In the genomic region with DNA sequence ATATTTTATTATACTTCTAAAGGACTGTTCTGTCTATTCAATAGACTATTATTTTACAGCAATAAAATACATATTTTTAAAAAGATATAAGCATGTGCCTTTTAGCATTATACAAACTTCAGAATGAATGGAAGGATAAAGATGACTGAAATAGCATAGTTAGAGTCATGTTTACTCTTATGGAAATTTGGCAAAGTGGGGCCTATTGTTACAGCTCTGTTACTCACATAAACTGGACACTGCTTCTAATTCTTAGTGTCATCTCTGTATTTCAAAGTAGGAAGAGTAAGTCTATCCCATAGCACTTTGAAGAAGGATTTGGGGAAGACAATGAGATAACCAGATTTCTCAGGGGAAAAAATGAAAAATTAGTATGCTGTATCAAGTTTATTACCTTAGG, we compare ENCODE assay signal across 33 cellular contexts.
"Had no signal": no experiment of that assay in that cellular context is flagged by ENCODE, and none has a peak within 500 bp of the region (broad histone marks: within the 10 kb centered on the region; RNA-seq: fewer than 3 reads in every experiment).

No MANE protein-coding gene starts in this region.

- H3K36me3 ChIP-seq: adrenal gland, esophagus muscularis mucosa, gastrocnemius medialis, heart left ventricle had no signal

- H3K27ac Mint-ChIP-seq: activated CD4-positive, alpha-beta memory T cell treated with anti-CD3 and anti-CD28 coated beads for 36 hours; activated CD4-positive, alpha-beta T cell treated with anti-CD3 and anti-CD28 coated beads for 36 hours; activated CD4-positive, alpha-beta T cell treated with anti-CD3 and anti-CD28 coated beads, Interleukin-2, amount 10 ng/mL, durations not matched to agents 24 days and 14 days; activated CD8-positive, alpha-beta memory T cell treated with anti-CD3 and anti-CD28 coated beads, Interleukin-2, amount 10 ng/mL, durations not matched to agents 7 days and 5 days; activated CD8-positive, alpha-beta T cell treated with anti-CD3 and anti-CD28 coated beads, Interleukin-2, amount 10 ng/mL, durations not matched to agents 7 days and 5 days; activated naive CD4-positive, alpha-beta T cell treated with anti-CD3 and anti-CD28 coated beads for 36 hours; activated naive CD4-positive, alpha-beta T cell treated with anti-CD3 and anti-CD28 coated beads, Interleukin-2, amount 50 U/mL, for 24 hours; activated naive CD8-positive, alpha-beta T cell treated with anti-CD3 and anti-CD28 coated beads for 36 hours; activated naive CD8-positive, alpha-beta T cell treated with anti-CD3 and anti-CD28 coated beads, Interleukin-2, amount 50 U/mL, for 24 hours; activated T-helper 1 cell treated with anti-CD3 and anti-CD28 coated beads, Interleukin-12 subunit alpha, Interleukin-12 subunit beta, Interleukin-2, Interleukin-4 antibody, amounts not matched to agents 30 ng/mL and 10 ng/mL and 1 ng/mL, durations not matched to agents 14 hours and 24 hours and 36 hours; activated T-helper 2 cell treated with anti-CD3 and anti-CD28 coated beads, Interferon-gamma antibody, Interleukin-2, Interleukin-4, amounts not matched to agents 10 μg/mL and 5 μg/mL and 100 μg/mL, durations not matched to agents 14 hours and 24 hours and 36 hours; endodermal cell had no signal

- ATAC-seq: activated CD4-positive, alpha-beta T cell treated with anti-CD3 and anti-CD28 coated beads for 36 hours; activated CD8-positive, alpha-beta T cell treated with anti-CD3 and anti-CD28 coated beads, Interleukin-2, amount 10 ng/mL, durations not matched to agents 7 days and 5 days; activated naive CD8-positive, alpha-beta T cell treated with anti-CD3 and anti-CD28 coated beads, Interleukin-2, amount 50 U/mL, for 24 hours; body of pancreas; foreskin keratinocyte; gastrocnemius medialis; heart left ventricle had no signal

- H3K9me3 Mint-ChIP-seq: activated CD4-positive, alpha-beta memory T cell treated with anti-CD3 and anti-CD28 coated beads for 36 hours; activated CD4-positive, alpha-beta T cell treated with anti-CD3 and anti-CD28 coated beads, Interleukin-2, amount 10 ng/mL, durations not matched to agents 24 days and 14 days; activated naive CD4-positive, alpha-beta T cell treated with anti-CD3 and anti-CD28 coated beads for 36 hours; activated naive CD4-positive, alpha-beta T cell treated with anti-CD3 and anti-CD28 coated beads, Interleukin-2, amount 50 U/mL, for 24 hours; activated naive CD8-positive, alpha-beta T cell treated with anti-CD3 and anti-CD28 coated beads for 36 hours; activated naive CD8-positive, alpha-beta T cell treated with anti-CD3 and anti-CD28 coated beads, Interleukin-2, amount 50 U/mL, for 24 hours; activated T-helper 1 cell treated with anti-CD3 and anti-CD28 coated beads, Interleukin-12 subunit alpha, Interleukin-12 subunit beta, Interleukin-2, Interleukin-4 antibody, amounts not matched to agents 30 ng/mL and 10 ng/mL and 1 ng/mL, durations not matched to agents 14 hours and 24 hours and 36 hours; activated T-helper 2 cell treated with anti-CD3 and anti-CD28 coated beads, Interferon-gamma antibody, Interleukin-2, Interleukin-4, amounts not matched to agents 10 μg/mL and 5 μg/mL and 100 μg/mL, durations not matched to agents 14 hours and 24 hours and 36 hours; endodermal cell had no signal

- H3K4me3 ChIP-seq: adrenal gland, body of pancreas, dorsolateral prefrontal cortex, esophagus muscularis mucosa, gastrocnemius medialis, heart left ventricle had no signal

- H3K4me1 Mint-ChIP-seq: activated CD4-positive, alpha-beta T cell treated with anti-CD3 and anti-CD28 coated beads for 36 hours; activated naive CD4-positive, alpha-beta T cell treated with anti-CD3 and anti-CD28 coated beads, Interleukin-2, amount 50 U/mL, for 24 hours; activated naive CD8-positive, alpha-beta T cell treated with anti-CD3 and anti-CD28 coated beads for 36 hours; activated naive CD8-positive, alpha-beta T cell treated with anti-CD3 and anti-CD28 coated beads, Interleukin-2, amount 50 U/mL, for 24 hours; endodermal cell had no signal

- H3K4me1 ChIP-seq: adrenal gland, body of pancreas, gastrocnemius medialis, heart left ventricle had no signal

- H3K9me3 ChIP-seq: adrenal gland, body of pancreas, esophagus muscularis mucosa, gastrocnemius medialis, heart left ventricle had no signal

- FAIRE-seq: colon had no signal

- H3K4me3 Mint-ChIP-seq: activated CD4-positive, alpha-beta memory T cell treated with anti-CD3 and anti-CD28 coated beads for 36 hours; activated CD4-positive, alpha-beta T cell treated with anti-CD3 and anti-CD28 coated beads for 36 hours; activated CD4-positive, alpha-beta T cell treated with anti-CD3 and anti-CD28 coated beads, Interleukin-2, amount 10 ng/mL, durations not matched to agents 24 days and 14 days; activated CD8-positive, alpha-beta memory T cell treated with anti-CD3 and anti-CD28 coated beads, Interleukin-2, amount 10 ng/mL, durations not matched to agents 7 days and 5 days; activated CD8-positive, alpha-beta T cell treated with anti-CD3 and anti-CD28 coated beads, Interleukin-2, amount 10 ng/mL, durations not matched to agents 7 days and 5 days; activated naive CD4-positive, alpha-beta T cell treated with anti-CD3 and anti-CD28 coated beads for 36 hours; activated naive CD4-positive, alpha-beta T cell treated with anti-CD3 and anti-CD28 coated beads, Interleukin-2, amount 50 U/mL, for 24 hours; activated naive CD8-positive, alpha-beta T cell treated with anti-CD3 and anti-CD28 coated beads for 36 hours; activated naive CD8-positive, alpha-beta T cell treated with anti-CD3 and anti-CD28 coated beads, Interleukin-2, amount 50 U/mL, for 24 hours; activated T-helper 1 cell treated with anti-CD3 and anti-CD28 coated beads, Interleukin-12 subunit alpha, Interleukin-12 subunit beta, Interleukin-2, Interleukin-4 antibody, amounts not matched to agents 30 ng/mL and 10 ng/mL and 1 ng/mL, durations not matched to agents 14 hours and 24 hours and 36 hours; endodermal cell had no signal

- DNase-seq: activated CD4-positive, alpha-beta memory T cell treated with anti-CD3 and anti-CD28 coated beads for 36 hours; activated CD4-positive, alpha-beta T cell treated with anti-CD3 and anti-CD28 coated beads for 36 hours; activated CD4-positive, alpha-beta T cell treated with anti-CD3 and anti-CD28 coated beads, Interleukin-2, amount 10 ng/mL, durations not matched to agents 24 days and 14 days; activated CD4-positive, CD25-positive, alpha-beta regulatory T cell; activated CD4-positive, CD25-positive, alpha-beta regulatory T cell treated with anti-CD3 and anti-CD28 coated beads, Interleukin-2, amount 50 U/mL, for 72 hours; activated CD8-positive, alpha-beta memory T cell treated with anti-CD3 and anti-CD28 coated beads, Interleukin-2, amount 10 ng/mL, durations not matched to agents 7 days and 5 days; activated CD8-positive, alpha-beta memory T cell treated with anti-CD3 and anti-CD28 coated beads, Interleukin-2, amount 50 U/mL, for 4 hours; activated CD8-positive, alpha-beta T cell treated with anti-CD3 and anti-CD28 coated beads, Interleukin-2, amount 10 ng/mL, durations not matched to agents 7 days and 5 days; activated effector memory CD4-positive, alpha-beta T cell treated with anti-CD3 and anti-CD28 coated beads, Interleukin-2, amount 50 U/mL, for 16 hours; activated naive CD4-positive, alpha-beta T cell treated with anti-CD3 and anti-CD28 coated beads for 36 hours; activated naive CD8-positive, alpha-beta T cell treated with anti-CD3 and anti-CD28 coated beads for 36 hours; activated naive CD8-positive, alpha-beta T cell treated with anti-CD3 and anti-CD28 coated beads, Interleukin-2, amount 50 U/mL, for 24 hours; activated T-cell treated with anti-CD3 and anti-CD28 coated beads, Interleukin-2, amount 50 U/mL, for 1 hour; activated T-cell treated with anti-CD3 and anti-CD28 coated beads, Interleukin-2, amount 50 U/mL, for 48 hours; adrenal gland; amygdala; aorta; body of pancreas; caudate nucleus; cortex of kidney; dorsolateral prefrontal cortex; effector memory CD4-positive, alpha-beta T cell; endodermal cell; erythroblast; foreskin keratinocyte; gastrocnemius medialis; glutamatergic neuron; heart left ventricle had no signal

- H3K36me3 Mint-ChIP-seq: activated CD4-positive, alpha-beta memory T cell treated with anti-CD3 and anti-CD28 coated beads for 36 hours; activated CD8-positive, alpha-beta memory T cell treated with anti-CD3 and anti-CD28 coated beads, Interleukin-2, amount 10 ng/mL, durations not matched to agents 7 days and 5 days; activated naive CD4-positive, alpha-beta T cell treated with anti-CD3 and anti-CD28 coated beads, Interleukin-2, amount 50 U/mL, for 24 hours; activated naive CD8-positive, alpha-beta T cell treated with anti-CD3 and anti-CD28 coated beads for 36 hours had no signal

- H3K27ac ChIP-seq: adrenal gland, body of pancreas, dorsolateral prefrontal cortex, esophagus muscularis mucosa, foreskin keratinocyte, gastrocnemius medialis, heart left ventricle had no signal

- H3K27me3 ChIP-seq: adrenal gland, esophagus muscularis mucosa, foreskin keratinocyte, gastrocnemius medialis had no signal
